In the genomic region with DNA sequence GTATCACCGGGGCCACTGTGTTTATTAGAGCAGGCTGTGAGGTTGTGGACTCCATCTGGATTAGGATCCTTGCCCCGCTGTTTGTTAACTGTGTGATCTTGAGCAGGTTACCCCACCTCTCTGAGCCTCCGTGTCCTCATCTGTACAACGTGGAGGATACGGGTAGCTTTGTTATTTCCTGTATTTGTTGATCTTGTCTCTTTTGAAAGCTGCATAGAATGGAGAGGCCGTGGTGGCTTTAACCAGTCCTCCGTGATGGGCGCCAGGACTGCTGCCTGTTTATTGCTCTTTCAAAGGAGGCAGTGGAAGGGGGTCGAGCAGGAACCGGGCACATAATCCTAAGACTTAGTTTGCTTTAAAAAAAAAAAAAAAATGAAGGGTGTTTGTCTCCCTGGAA, we compare ENCODE assay signal across 8 cellular contexts. TPM values are rescaled to one million over a fixed set of nuclear protein-coding genes. Genes with fewer than 3 reads are reported as not detected.
DNase-seq lines count a peak whose midpoint lies in the region; ATAC-seq, FAIRE-seq and TF ChIP-seq lines count a peak whose summit lies in the region.

No MANE protein-coding gene starts in this region.

- 71 to 84% (median 78%) methylated on average over 10 of the region's 10 CpGs for WGBS in small intestine, 3 donors

- peaks cover 4% of the 10 kb centered on the region for H3K4me1 ChIP-seq in NT2/D1 (ENCODE audit: insufficient read depth, insufficient read length)
- no peaks in the 10 kb centered on the region for H3K4me1 ChIP-seq in small intestine (ENCODE audit: control insufficient read depth in 2 of 2, insufficient read depth in 1 of 2, low read depth in 1 of 2, low read length in 1 of 2)

- CTCF ChIA-PET in CD4-positive, alpha-beta T cell (lab: Charles Lee), result interaction anchor here (1.2 to 3.1 kb wide), 3 partner anchors 24 to 114 kb away, joined by 4 to 24 read pairs (median 16); partner anchors contain the start of genes ADNP and BCAS4

- no peaks in the 10 kb centered on the region for H3K9me3 Mint-ChIP-seq in CD4-positive, alpha-beta T cell
- no peaks in the 10 kb centered on the region for H3K9me3 Mint-ChIP-seq in nephron progenitor cell

- DNase-seq in CD4-positive, alpha-beta T cell, result peak in 3 of 10 experiments; percentile 4 to 13 (median 7)
- DNase-seq in NT2/D1 (ENCODE audit: low read depth, low spot score) (no peak), brain microvascular endothelial cell (no peak), nephron progenitor cell (no peak), small intestine (no peak), hippocampal formation (lab: John Stamatoyannopoulos, UW) (no peak)

- H3K27me3 ChIP-seq in CD4-positive, alpha-beta T cell (ENCODE audit: control insufficient read depth, insufficient read depth, low read length), result no peaks in the 10 kb centered on the region
- H3K27me3 ChIP-seq in NT2/D1 (ENCODE audit: insufficient read depth, insufficient read length) (no peaks in the 10 kb centered on the region), brain microvascular endothelial cell (replicated peaks) (no peaks in the 10 kb centered on the region), small intestine (ENCODE audit: control insufficient read depth in 2 of 2, insufficient read depth in 2 of 2, low read length in 2 of 2) (no peaks in the 10 kb centered on the region)

- POLR2A ChIA-PET in CD4-positive, alpha-beta T cell (lab: Charles Lee), result interaction anchor here (0.5 to 2.5 kb wide), 7 partner anchors 9 to 141 kb away, joined by 3 to 53 read pairs (median 8); partner anchors contain the start of genes ADNP, BCAS4, DPM1 and MOCS3

- ATAC-seq in CD4-positive, alpha-beta T cell (ENCODE audit: poor library complexity), result peak; percentile 39
- ATAC-seq in HG03457 (IDR thresholded peaks at IDR 0.05; ENCODE audit: unreplicated experiment), result no peak
- ATAC-seq in HG03469 (IDR thresholded peaks at IDR 0.05; ENCODE audit: unreplicated experiment), result no peak

- H3K36me3 ChIP-seq in NT2/D1 (ENCODE audit: insufficient read depth, insufficient read length, low read length) (peaks cover 13% of the 10 kb centered on the region), brain microvascular endothelial cell (replicated peaks) (no peaks in the 10 kb centered on the region), small intestine (ENCODE audit: control insufficient read depth in 2 of 2, insufficient read depth in 2 of 2, low read length in 2 of 2) (no peaks in the 10 kb centered on the region)

- no peak for FAIRE-seq in small intestine (lab: Jason Lieb, UNC)

- H3K27ac ChIP-seq in CD4-positive, alpha-beta T cell (ENCODE audit: low read depth, low read length), result peak overlapping the region; percentile 13
- peak overlapping the region; percentile 35 for H3K27ac ChIP-seq in brain microvascular endothelial cell
- peak overlapping the region in 1 of 2 donors; percentile 9 for H3K27ac ChIP-seq in small intestine (ENCODE audit: low read depth in 1 of 2, low read length in 1 of 2)

- H3K4me3 ChIP-seq in NT2/D1 (ENCODE audit: insufficient read length, low read depth) (no peak overlapping the region), brain microvascular endothelial cell (ENCODE audit: low read depth, low read length) (no peak overlapping the region), small intestine (ENCODE audit: low read depth in 1 of 2, low read length in 2 of 2) (no peak overlapping the region)

- H3K4me1 Mint-ChIP-seq in CD4-positive, alpha-beta T cell (ENCODE audit: low read depth), result peaks cover 49% of the 10 kb centered on the region
- peaks cover 48% of the 10 kb centered on the region for H3K4me1 Mint-ChIP-seq in nephron progenitor cell

- H3K4me3 Mint-ChIP-seq in CD4-positive, alpha-beta T cell, result peak overlapping the region; percentile 87
- no peak overlapping the region for H3K4me3 Mint-ChIP-seq in nephron progenitor cell

- H3K9me3 ChIP-seq in CD4-positive, alpha-beta T cell (ENCODE audit: control insufficient read depth, low read length), result no peaks in the 10 kb centered on the region
- H3K9me3 ChIP-seq in NT2/D1 (ENCODE audit: insufficient read depth, low read length) (no peaks in the 10 kb centered on the region), small intestine (ENCODE audit: control insufficient read depth, low read depth) (no peaks in the 10 kb centered on the region)

- intact Hi-C loops in CD4-positive, alpha-beta T cell (cut with DNase I, micrococcal nuclease), result loop anchor here (1.0 to 5.0 kb wide), 4 partner anchors 22 to 140 kb away; partner anchors contain the start of genes BCAS4 (in 1 of the 2), DPM1 (in 1 of the 2) and MOCS3 (in 1 of the 2)

- H3K27ac Mint-ChIP-seq in CD4-positive, alpha-beta T cell, result peak overlapping the region; percentile 87
- H3K27ac Mint-ChIP-seq in nephron progenitor cell, result peak overlapping the region; percentile 53

- peak overlapping the region; percentile 29 for H3K9ac ChIP-seq in NT2/D1 (ENCODE audit: insufficient read length, low read depth)

- peaks cover 40% of the 10 kb centered on the region for H3K36me3 Mint-ChIP-seq in CD4-positive, alpha-beta T cell (ENCODE audit: low read depth)
- peaks cover 11% of the 10 kb centered on the region for H3K36me3 Mint-ChIP-seq in nephron progenitor cell (ENCODE audit: low read depth)

- no peaks in the 10 kb centered on the region for H3K27me3 Mint-ChIP-seq in CD4-positive, alpha-beta T cell
- H3K27me3 Mint-ChIP-seq in nephron progenitor cell (ENCODE audit: low read depth, poor library complexity), result peaks cover 7% of the 10 kb centered on the region

- in situ Hi-C loops in brain microvascular endothelial cell (cut with HindIII; ENCODE audit: low pct_ligation_motif_present, low sequenced_read_pairs), result loop anchor here (25.0 kb wide), 1 partner anchor 95 kb away; no protein-coding TSS in a partner anchor

- no peak for TF ChIP-seq CTCF in CD4-positive, alpha-beta T cell (IDR thresholded peaks at IDR 0.05)
- TF ChIP-seq CTCF in brain microvascular endothelial cell (IDR thresholded peaks at IDR 0.05; ENCODE audit: low read depth, low read length, missing control alignments), result no peak
- no peak for TF ChIP-seq CTCF in nephron progenitor cell (IDR thresholded peaks at IDR 0.05)

RNA-seq across cellular contexts. Expression of gene BCAS4, which starts 22.9 kb away (rescaled TPM):
- 10 to 100 TPM; 19.0 to 20.9 TPM for total RNA-seq in CD4-positive, alpha-beta T cell
- 1 to 10 TPM in 2 of 3 donors, under 1 TPM in 1; 0.45 to 1.7 (median 1.4) TPM for polyA plus RNA-seq in small intestine
